Comparison of ENCODE assay signal across 1 cellular context in genomic region chr13:81106348-81106747, GRCh38.
TF ChIP-seq lines count a peak whose summit lies in the region.

No MANE protein-coding gene starts in this region.

TF ChIP-seq in HepG2, 621 proteins besides CTCF, POLR2A, EP300 and RAD21 (continued from another document):
- TF ChIP-seq RNF219 (CRISPR knock-in tag; IDR thresholded peaks at IDR 0.05), result no peak
- TF ChIP-seq FOXJ3 (CRISPR knock-in tag; IDR thresholded peaks at IDR 0.05; ENCODE audit: borderline replicate concordance), result peak; percentile 78; the same call in 1 of the 2 replicates
- TF ChIP-seq ZBTB49 (CRISPR knock-in tag; IDR thresholded peaks at IDR 0.05; ENCODE audit: borderline replicate concordance), result no peak
- no peak for TF ChIP-seq FIP1L1 (IDR thresholded peaks at IDR 0.05; ENCODE audit: borderline replicate concordance, insufficient read depth, low read depth, low read length)
- peak; percentile 20; the same call in 1 of the 2 replicates for TF ChIP-seq ETV5 (CRISPR knock-in tag; IDR thresholded peaks at IDR 0.05; ENCODE audit: borderline replicate concordance)
- peak; percentile 47; the same call in 1 of the 2 replicates for TF ChIP-seq NFIC (IDR thresholded peaks at IDR 0.05; ENCODE audit: low read length)
- no peak for TF ChIP-seq ZBED4 (CRISPR knock-in tag; IDR thresholded peaks at IDR 0.05; ENCODE audit: borderline replicate concordance)
- TF ChIP-seq ZNF839 (CRISPR knock-in tag; IDR thresholded peaks at IDR 0.05; ENCODE audit: borderline replicate concordance), result no peak
- TF ChIP-seq ZNF33B (CRISPR knock-in tag; IDR thresholded peaks at IDR 0.05), result no peak
- TF ChIP-seq EHMT2 (IDR thresholded peaks at IDR 0.05; ENCODE audit: borderline replicate concordance, low read depth, low read length), result no peak
- peak; percentile 51 for TF ChIP-seq CREM (IDR thresholded peaks at IDR 0.05)
- TF ChIP-seq CREM (CRISPR knock-in tag; IDR thresholded peaks at IDR 0.05), result no peak
- peak; percentile 93 for TF ChIP-seq HNF4A (CRISPR knock-in tag; IDR thresholded peaks at IDR 0.05)
- TF ChIP-seq ZNF609 (CRISPR knock-in tag; IDR thresholded peaks at IDR 0.05; ENCODE audit: borderline replicate concordance), result peak; percentile 77; the same call in 1 of the 2 replicates
- no peak for TF ChIP-seq ZBTB34 (CRISPR knock-in tag; IDR thresholded peaks at IDR 0.05)
- TF ChIP-seq PLRG1 (conservative IDR thresholded peaks at IDR 0.05), result no peak
- no peak for TF ChIP-seq CHD4 (IDR thresholded peaks at IDR 0.05; ENCODE audit: borderline replicate concordance, low read length)
- no peak for TF ChIP-seq ZNF232 (CRISPR knock-in tag; IDR thresholded peaks at IDR 0.05; ENCODE audit: borderline replicate concordance)
- no peak for TF ChIP-seq PHF8 (CRISPR knock-in tag; IDR thresholded peaks at IDR 0.05)
- no peak for TF ChIP-seq ZNF292 (CRISPR knock-in tag; IDR thresholded peaks at IDR 0.05; ENCODE audit: borderline replicate concordance, low read depth)
- no peak for TF ChIP-seq HOXD1 (CRISPR knock-in tag; IDR thresholded peaks at IDR 0.05)
- TF ChIP-seq NCOR1 (IDR thresholded peaks at IDR 0.05; ENCODE audit: borderline replicate concordance, low read length), result peak; percentile 39; the same call in 1 of the 2 replicates
- TF ChIP-seq PHF5A (CRISPR knock-in tag; IDR thresholded peaks at IDR 0.05; ENCODE audit: low read depth, unreplicated experiment), result no peak
- no peak for TF ChIP-seq FOSL1 (CRISPR knock-in tag; IDR thresholded peaks at IDR 0.05; ENCODE audit: borderline replicate concordance)
- 0 out of 2 replicates have a peak, but pooled peaks have one; percentile 23 for TF ChIP-seq POGK (CRISPR knock-in tag; conservative IDR thresholded peaks at IDR 0.05)
- no peak for TF ChIP-seq ZNF740 (CRISPR knock-in tag; IDR thresholded peaks at IDR 0.05)
- peak; percentile 77 for TF ChIP-seq RXRB (CRISPR knock-in tag; IDR thresholded peaks at IDR 0.05; ENCODE audit: borderline replicate concordance)
- peak; percentile 72 for TF ChIP-seq FOXO1 (CRISPR knock-in tag; IDR thresholded peaks at IDR 0.05)
- no peak for TF ChIP-seq IRX3 (CRISPR knock-in tag; IDR thresholded peaks at IDR 0.05; ENCODE audit: borderline replicate concordance, low read depth)
- no peak for TF ChIP-seq PATZ1 (CRISPR knock-in tag; IDR thresholded peaks at IDR 0.05)
- TF ChIP-seq RFXAP (CRISPR knock-in tag; IDR thresholded peaks at IDR 0.05; ENCODE audit: borderline replicate concordance), result no peak
- TF ChIP-seq ZNF724P (CRISPR knock-in tag; IDR thresholded peaks at IDR 0.05; ENCODE audit: borderline replicate concordance), result no peak
- TF ChIP-seq MIXL1 (CRISPR knock-in tag; IDR thresholded peaks at IDR 0.05), result peak; percentile 58; the same call in 1 of the 2 replicates
- TF ChIP-seq DR1 (CRISPR knock-in tag; IDR thresholded peaks at IDR 0.05), result no peak
- TF ChIP-seq TCF7 (IDR thresholded peaks at IDR 0.05; ENCODE audit: low read depth), result peak; percentile 64
- no peak for TF ChIP-seq RBAK (CRISPR knock-in tag; IDR thresholded peaks at IDR 0.05)
- TF ChIP-seq NR2F2 (IDR thresholded peaks at IDR 0.05; ENCODE audit: borderline replicate concordance, low read depth), result peak; percentile 63; the same call in 1 of the 2 replicates
- TF ChIP-seq CEBPB (IDR thresholded peaks at IDR 0.05; ENCODE audit: borderline replicate concordance, low read depth, low read length), result no peak
TF ChIP-seq in HepG2: peak in this region for 54.
